ENCODE assay signal across 32 cellular contexts in genomic region chr10:118995739-118996138, GRCh38.
"Had no signal": no experiment of that assay in that cellular context is flagged by ENCODE, and none has a peak within 500 bp of the region (broad histone marks: within the 10 kb centered on the region; RNA-seq: fewer than 3 reads in every experiment).

No MANE protein-coding gene starts in this region.

- H3K27ac ChIP-seq: KMS-11, PC-9, RWPE1, SJCRH30, SK-N-MC had no signal

- H3K27me3 ChIP-seq: SJCRH30 had no signal

- H2AFZ ChIP-seq: PC-9 had no signal

- DNase-seq: Karpas-422, NCI-H1048, NCI-H1092 treated with DMSO at 0.1 percent for 48 hours, NCI-H1105 treated with DMSO at 0.1 percent for 48 hours, NCI-H1417, NCI-H1436, NCI-H146, NCI-H1694, NCI-H187, NCI-H1930, NCI-H2029 treated with DMSO at 0.1 percent for 48 hours, NCI-H2081 treated with DMSO at 0.1 percent for 48 hours, NCI-H2107, NCI-H2171, NCI-H226, NCI-H446 treated with DMSO at 0.1 percent for 48 hours, NCI-H510A, NCI-H524, NCI-H526, NCI-H69, NCI-H748 treated with DMSO at 0.1 percent for 48 hours, NCI-H82, PC-9, SHP77, SIG-M5, SJCRH30 had no signal

- H3K4me2 ChIP-seq: KMS-11, PC-9 had no signal

- H3K9me3 ChIP-seq: SJCRH30 had no signal

- H3K9ac ChIP-seq: KMS-11 had no signal

- H3K36me3 ChIP-seq: SJCRH30 had no signal

- ATAC-seq: Panc1, Right ventricle myocardium inferior, SK-N-SH treated with all-trans-retinoic acid at 6 μM for 48 hours had no signal

- H3K4me3 ChIP-seq: PC-9, SJCRH30, SK-N-MC had no signal
